8 cellular contexts compared by ENCODE assay signal in genomic region chr1:160375788-160376524, GRCh38. TPM values are rescaled to one million over a fixed set of nuclear protein-coding genes. Genes with fewer than 3 reads are reported as not detected.
A peak's percentile ranks its signal among the peaks of the same experiment; 100 is the strongest.
DNase-seq lines count a peak whose midpoint lies in the region; ATAC-seq and TF ChIP-seq lines count a peak whose summit lies in the region.

No MANE protein-coding gene starts in this region.

- peak; percentile 71 for ATAC-seq in activated CD4-positive, alpha-beta T cell treated with anti-CD3 and anti-CD28 coated beads for 36 hours

- H3K36me3 ChIP-seq in esophagus muscularis mucosa (no peaks in the 10 kb centered on the region), rectal smooth muscle tissue (ENCODE audit: control insufficient read depth, insufficient read depth, low read length) (no peaks in the 10 kb centered on the region)

- no peak for TF ChIP-seq CTCF in esophagus muscularis mucosa (IDR thresholded peaks at IDR 0.05)

- H3K4me3 Mint-ChIP-seq in activated CD4-positive, alpha-beta T cell treated with anti-CD3 and anti-CD28 coated beads for 36 hours, result no peak overlapping the region

- no peak overlapping the region for H3K27ac Mint-ChIP-seq in activated CD4-positive, alpha-beta T cell treated with anti-CD3 and anti-CD28 coated beads for 36 hours

- POLR2A ChIA-PET in activated CD4-positive, alpha-beta T cell treated with anti-CD3 and anti-CD28 coated beads for 36 hours (lab: Charles Lee), result no interaction called here

- H3K4me3 ChIP-seq in esophagus muscularis mucosa (peak overlapping the region in 1 of 4 donors; percentile 3), rectal smooth muscle tissue (ENCODE audit: low read length) (peak overlapping the region; percentile 33)

- H3K27me3 Mint-ChIP-seq in activated CD4-positive, alpha-beta T cell treated with anti-CD3 and anti-CD28 coated beads for 36 hours, result no peaks in the 10 kb centered on the region

- no peak for TF ChIP-seq POLR2A in esophagus muscularis mucosa (IDR thresholded peaks at IDR 0.05; ENCODE audit: low read depth)

- no peaks in the 10 kb centered on the region for H3K9me3 ChIP-seq in esophagus muscularis mucosa

- peak overlapping the region in 3 of 4 donors; percentile 59 to 68 (median 63) for H3K27ac ChIP-seq in esophagus muscularis mucosa (replicated peaks in 1 of 4)
- H3K27ac ChIP-seq in rectal smooth muscle tissue (ENCODE audit: low read depth, low read length), result no peak overlapping the region

- no peaks in the 10 kb centered on the region for H3K36me3 Mint-ChIP-seq in activated CD4-positive, alpha-beta T cell treated with anti-CD3 and anti-CD28 coated beads for 36 hours (ENCODE audit: low read depth)

- peaks cover 0 to 24% (median 7%) of the 10 kb centered on the region in 4 donors for H3K27me3 ChIP-seq in esophagus muscularis mucosa
- H3K27me3 ChIP-seq in rectal smooth muscle tissue (ENCODE audit: control insufficient read depth, insufficient read depth, low read length), result peaks cover 3% of the 10 kb centered on the region

- 15% methylated on average over 6 of the region's 9 CpGs for whole genome bisulfite sequencing in esophagus muscularis mucosa

- intact Hi-C loops in activated CD4-positive, alpha-beta T cell treated with anti-CD3 and anti-CD28 coated beads for 36 hours (cut with DNase I, micrococcal nuclease), result loop anchor here (1.0 to 5.0 kb wide), 5 partner anchors 183 to 439 kb away; no protein-coding TSS in a partner anchor
- intact Hi-C loops in esophagus muscularis mucosa (cut with DNase I), result loop anchor here (10.0 kb wide), 1 partner anchor 291 kb away; the partner anchor contains the start of gene KCNJ9

- peak; percentile 25 for DNase-seq in activated CD4-positive, alpha-beta T cell treated with anti-CD3 and anti-CD28 coated beads for 36 hours
- DNase-seq in activated CD4-positive, alpha-beta T cell treated with anti-CD3 and anti-CD28 coated beads, Interleukin-2, amount 50 U/mL, for 1 hour, result no peak
- DNase-seq in OCI-M1 (lab: John Stamatoyannopoulos, UW), result peak; percentile 78
- DNase-seq in esophagus muscularis mucosa (ENCODE audit: extremely low spot score), result no peak
- DNase-seq in stimulated activated CD4-positive, alpha-beta T cell treated with anti-CD3 and anti-CD28 coated beads, Interleukin-4, amount 100 ng/mL, for 1 hour, result no peak
- no peak for DNase-seq in NCI-H1694 (lab: John Stamatoyannopoulos, UW)
- DNase-seq in globus pallidus (ENCODE audit: low spot score), result no peak

- CTCF ChIA-PET in activated CD4-positive, alpha-beta T cell treated with anti-CD3 and anti-CD28 coated beads for 36 hours (lab: Charles Lee), result interaction anchor here (0.6 to 5.0 kb wide), 40 partner anchors 10 to 1382 kb away, joined by 3 to 38 read pairs (median 4); partner anchors contain the start of genes CASQ1, NHLH1 and PEX19

- peaks cover 6 to 22% (median 20%) of the 10 kb centered on the region in 4 donors for H3K4me1 ChIP-seq in esophagus muscularis mucosa
- peaks cover 2% of the 10 kb centered on the region for H3K4me1 ChIP-seq in rectal smooth muscle tissue (ENCODE audit: control insufficient read depth, insufficient read depth, low read length)

- no peak overlapping the region for H3K9ac ChIP-seq in rectal smooth muscle tissue (ENCODE audit: low read length)

- H3K4me1 Mint-ChIP-seq in activated CD4-positive, alpha-beta T cell treated with anti-CD3 and anti-CD28 coated beads for 36 hours, result peaks cover 13% of the 10 kb centered on the region

- TF ChIP-seq EP300 in esophagus muscularis mucosa (IDR thresholded peaks at IDR 0.05), result no peak

- H3K9me3 Mint-ChIP-seq in activated CD4-positive, alpha-beta T cell treated with anti-CD3 and anti-CD28 coated beads for 36 hours (ENCODE audit: low read depth), result no peaks in the 10 kb centered on the region

RNA-seq across cellular contexts. Expression of gene NHLH1, which starts 9.1 kb away (rescaled TPM):
- total RNA-seq in activated CD4-positive, alpha-beta T cell treated with anti-CD3 and anti-CD28 coated beads for 36 hours, result under 1 TPM; 0.32 to 0.42 TPM
- total RNA-seq in esophagus muscularis mucosa, result not detected

RNA-seq across cellular contexts. Expression of gene VANGL2, which starts 24.4 kb away (rescaled TPM):
- total RNA-seq in activated CD4-positive, alpha-beta T cell treated with anti-CD3 and anti-CD28 coated beads for 36 hours, result under 1 TPM; 0.09 to 0.12 TPM
- 1 to 10 TPM; 1.2 to 5.8 (median 3.7) TPM for total RNA-seq in esophagus muscularis mucosa

RNA-seq across cellular contexts. Expression of gene NCSTN, which starts 32.8 kb away (rescaled TPM):
- total RNA-seq in activated CD4-positive, alpha-beta T cell treated with anti-CD3 and anti-CD28 coated beads for 36 hours, result 10 to 100 TPM; 47.0 to 51.5 TPM
- 10 to 100 TPM; 45.6 to 59.7 (median 52.1) TPM for total RNA-seq in esophagus muscularis mucosa

RNA-seq across cellular contexts. Expression of gene COPA, which starts 32.9 kb away (rescaled TPM):
- 100 to 1,000 TPM; 125 to 148 TPM for total RNA-seq in activated CD4-positive, alpha-beta T cell treated with anti-CD3 and anti-CD28 coated beads for 36 hours
- total RNA-seq in esophagus muscularis mucosa, result 100 to 1,000 TPM; 108 to 125 (median 116) TPM

Comparison
In these comparisons a context has a peak if more than half of its experiments do, and no peak if none do; other contexts are left out.
1. DNase-seq: peak in activated CD4-positive, alpha-beta T cell treated with anti-CD3 and anti-CD28 coated beads for 36 hours (single experiment) and OCI-M1 (single experiment); none in activated CD4-positive, alpha-beta T cell treated with anti-CD3 and anti-CD28 coated beads, Interleukin-2, amount 50 U/mL, for 1 hour (single experiment), esophagus muscularis mucosa (single experiment), stimulated activated CD4-positive, alpha-beta T cell treated with anti-CD3 and anti-CD28 coated beads, Interleukin-4, amount 100 ng/mL, for 1 hour (single experiment), NCI-H1694 (single experiment) and globus pallidus (single experiment).